Comparison of ENCODE assay signal across 21 cellular contexts in the genomic region with DNA sequence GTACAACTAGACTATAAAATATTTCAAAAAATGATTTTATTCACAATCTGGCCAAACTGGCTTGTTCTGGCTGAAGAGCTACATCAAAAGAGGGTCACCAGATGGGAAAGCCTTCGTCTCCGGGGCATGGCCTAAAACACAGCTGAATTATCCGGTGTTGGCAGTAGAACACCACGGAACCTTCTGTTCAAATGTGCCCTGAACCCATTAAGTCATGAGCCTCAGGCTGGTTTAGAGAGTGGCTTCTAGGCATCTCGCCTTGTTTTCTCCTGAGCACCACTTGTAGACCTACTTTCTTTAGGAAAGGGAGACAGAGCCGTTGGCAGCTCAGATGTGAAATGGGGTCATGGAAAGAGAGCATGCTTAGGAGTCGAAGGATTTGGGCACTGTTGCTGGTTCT.
DNase-seq lines count a peak whose midpoint lies in the region; FAIRE-seq lines count a peak whose summit lies in the region.
"Had no signal": no experiment of that assay in that cellular context is flagged by ENCODE, and none has a peak within 500 bp of the region (broad histone marks: within the 10 kb centered on the region; RNA-seq: fewer than 3 reads in every experiment).

No MANE protein-coding gene starts in this region.

- DNase-seq in G401 (ENCODE audit: low spot score) (peak; percentile 98), NCI-H1694 treated with DMSO at 0.1 percent for 48 hours (lab: John Stamatoyannopoulos, UW) (peak; percentile 33), cerebellar nuclear complex (lab: John Stamatoyannopoulos, UW) (peak; percentile 86 to 88), GM19239 (ENCODE audit: insufficient read length, low spot score) (no peak), NOMO-1 treated with dmso at 0.1 percent for 144 hours (lab: John Stamatoyannopoulos, UW; ENCODE audit: unreplicated experiment) (no peak), AML-193 (lab: John Stamatoyannopoulos, UW) (no peak)
- DNase-seq: BE2C; CD4-positive, alpha-beta memory T cell; CD4-positive, CD25-positive, alpha-beta regulatory T cell; CD8-positive, alpha-beta memory T cell; COR-L47; DMS 273 treated with DMSO at 0.1 percent for 48 hours; DMS153; DMS53; DMS79; DND-41; EL; GF-D8 had no signal

- in situ Hi-C loops in G401 (cut with HindIII; ENCODE audit: low sequenced_read_pairs), result no loop called here

- no peak for FAIRE-seq in GM19239 (lab: Jason Lieb, UNC)
- FAIRE-seq: A549, G401.6, GM12891 had no signal

Comparison
In these comparisons a context has a peak if more than half of its experiments do, and no peak if none do; other contexts are left out.
1. DNase-seq: peak in G401 (single experiment), NCI-H1694 treated with DMSO at 0.1 percent for 48 hours (single experiment) and cerebellar nuclear complex (2 of 2); none in GM19239 (single experiment), NOMO-1 treated with dmso at 0.1 percent for 144 hours (single experiment) and AML-193 (0 of 2).